In the genomic region with DNA sequence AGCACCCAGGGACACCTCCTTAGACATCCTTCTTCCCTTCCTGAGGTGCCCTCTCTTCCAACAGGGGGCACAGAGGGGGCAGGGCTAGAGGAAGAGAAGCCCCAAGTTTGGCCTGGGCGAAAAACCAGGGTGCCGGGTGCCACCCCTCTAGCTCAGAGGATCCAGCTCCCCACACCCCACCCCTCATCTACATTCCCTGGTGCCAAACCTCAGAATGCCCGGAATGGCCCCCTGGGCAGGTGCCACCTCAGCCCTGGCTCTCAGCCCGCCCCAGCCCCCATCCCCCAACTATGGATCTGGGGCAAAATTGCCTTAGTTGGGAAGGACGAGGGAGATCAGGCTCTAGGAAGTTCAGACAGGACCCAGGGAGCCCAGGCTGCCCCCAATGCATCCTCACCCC, we compare ENCODE assay signal across 1 cellular context.
TF ChIP-seq lines count a peak whose summit lies in the region.

No MANE protein-coding gene starts in this region.

TF ChIP-seq in GM23338, 12 proteins besides CTCF, POLR2A, EP300 and RAD21:
- TF ChIP-seq NANOG (IDR thresholded peaks at IDR 0.05; ENCODE audit: borderline replicate concordance) (no peak), ZNF462 (CRISPR knock-in tag; IDR thresholded peaks at IDR 0.05) (no peak), EZH2 (IDR thresholded peaks at IDR 0.05; ENCODE audit: low read depth, unreplicated experiment) (no peak), ETS1 (IDR thresholded peaks at IDR 0.05) (no peak), ZNF331 (CRISPR knock-in tag; IDR thresholded peaks at IDR 0.05; ENCODE audit: low read depth) (no peak), JUNB (IDR thresholded peaks at IDR 0.05; ENCODE audit: unreplicated experiment) (no peak), CREB1 (CRISPR knock-in tag; IDR thresholded peaks at IDR 0.05; ENCODE audit: low read depth) (no peak), ZNF114 (CRISPR knock-in tag; IDR thresholded peaks at IDR 0.05) (no peak), EZH2phosphoT487 (IDR thresholded peaks at IDR 0.05; ENCODE audit: unreplicated experiment) (no peak), POLR2AphosphoS5 (IDR thresholded peaks at IDR 0.05; ENCODE audit: low read depth) (no peak), STAT1 (IDR thresholded peaks at IDR 0.05; ENCODE audit: unreplicated experiment) (no peak)
